In genomic region chr3:102265720-102266119, GRCh38 we compare ENCODE assay signal across 20 cellular contexts.
DNase-seq lines count a peak whose midpoint lies in the region; ATAC-seq and TF ChIP-seq lines count a peak whose summit lies in the region.
"Had no signal": no experiment of that assay in that cellular context is flagged by ENCODE, and none has a peak within 500 bp of the region (broad histone marks: within the 10 kb centered on the region; RNA-seq: fewer than 3 reads in every experiment).

No MANE protein-coding gene starts in this region.

- BruUV-seq in OCI-LY7 (replicated peaks; lab: Mats Ljungman, UMichigan), result no TSS peak

- H3K4me1 ChIP-seq in OCI-LY7 (ENCODE audit: insufficient read depth, low read length, poor library complexity, severe bottlenecking), result no peaks in the 10 kb centered on the region
- no peaks in the 10 kb centered on the region for H3K4me1 ChIP-seq in spleen
- H3K4me1 ChIP-seq: left lung, pancreas had no signal

- POLR2A ChIA-PET in OCI-LY7 (lab: Charles Lee), result interaction anchor here (0.7 to 1.1 kb wide), 2 partner anchors 27 to 171 kb away, joined by 3 to 4 read pairs; no protein-coding TSS in a partner anchor

- H3K9me2 ChIP-seq in OCI-LY7 (ENCODE audit: insufficient read depth, low read length), result no peaks in the 10 kb centered on the region

- no peak overlapping the region for H3K4me2 ChIP-seq in OCI-LY7 (ENCODE audit: low read length)

- no peak for TF ChIP-seq POLR2A in spleen (IDR thresholded peaks at IDR 0.05)

- H3K9me3 ChIP-seq in OCI-LY7 (ENCODE audit: low read length), result no peaks in the 10 kb centered on the region
- no peaks in the 10 kb centered on the region for H3K9me3 ChIP-seq in spleen
- H3K9me3 ChIP-seq: left lung, pancreas had no signal

- no peaks in the 10 kb centered on the region for H3K27me3 ChIP-seq in spleen (replicated peaks in 1 of 7)
- H3K27me3 ChIP-seq: left lung, pancreas had no signal

- H3K36me3 ChIP-seq in OCI-LY7 (ENCODE audit: insufficient read depth, low read length) (no peaks in the 10 kb centered on the region), spleen (no peaks in the 10 kb centered on the region)
- H3K36me3 ChIP-seq: left lung, pancreas, WERI-Rb-1 had no signal

- H3K79me2 ChIP-seq in OCI-LY7 (ENCODE audit: insufficient read depth, low read depth, low read length), result no peaks in the 10 kb centered on the region

- DNase-seq in OCI-LY7 (ENCODE audit: low spot score), result peak; percentile 34
- DNase-seq in activated effector memory CD4-positive, alpha-beta T cell treated with Interleukin-2 at 50 U/mL for 16 hours, result no peak
- no peak for DNase-seq in sciatic nerve (ENCODE audit: low spot score)
- no peak for DNase-seq in spleen
- DNase-seq: activated CD4-positive, alpha-beta memory T cell treated with anti-CD3 and anti-CD28 coated beads, Interleukin-2, amount 10 ng/mL, durations not matched to agents 7 days and 5 days; activated naive CD8-positive, alpha-beta T cell treated with anti-CD3 and anti-CD28 coated beads for 36 hours; activated T-cell treated with anti-CD3 and anti-CD28 coated beads, Interleukin-2, amount 50 U/mL, for 48 hours; DMS79; KG1; left lung; NCI-H446; pancreas; stimulated activated CD4-positive, alpha-beta T cell treated with anti-CD3 and anti-CD28 coated beads, Interleukin-4, amount 100 ng/mL, for 24 hours; WERI-Rb-1 had no signal

- intact Hi-C loops in OCI-LY7 (cut with micrococcal nuclease; ENCODE audit: unreplicated experiment) (no loop called here), sciatic nerve (cut with DNase I) (no loop called here), spleen (cut with DNase I; ENCODE audit: low total_unique reads) (no loop called here)

- TF ChIP-seq CTCF in OCI-LY7 (conservative IDR thresholded peaks at IDR 0.05; ENCODE audit: low read length), result no peak
- no peak for TF ChIP-seq CTCF in spleen (IDR thresholded peaks at IDR 0.05 in 8 of 11, conservative IDR thresholded peaks at IDR 0.05 in 3 of 11)

- ATAC-seq in GM18498 (IDR thresholded peaks at IDR 0.05; ENCODE audit: unreplicated experiment) (peak; percentile 50), GM21360 (IDR thresholded peaks at IDR 0.05; ENCODE audit: unreplicated experiment) (peak; percentile 75), HG02943 (IDR thresholded peaks at IDR 0.05; ENCODE audit: low read depth, unreplicated experiment) (peak; percentile 72), GM19023 (IDR thresholded peaks at IDR 0.05; ENCODE audit: unreplicated experiment) (no peak), sciatic nerve (no peak)
- ATAC-seq: left lung, pancreas had no signal

- no peak overlapping the region for H3K27ac ChIP-seq in OCI-LY7 (ENCODE audit: low read depth, low read length, poor library complexity, severe bottlenecking)
- no peak overlapping the region for H3K27ac ChIP-seq in spleen
- H3K27ac ChIP-seq: C4-2B, epithelial cell of prostate, left lung, pancreas, WERI-Rb-1 had no signal

- 48 to 71% (median 56%) methylated on average over 3 of the region's 3 CpGs for WGBS in spleen, 5 donors

- no peaks in the 10 kb centered on the region for H4K20me1 ChIP-seq in OCI-LY7 (ENCODE audit: insufficient read depth, low read length)

- no peak overlapping the region for H3K4me3 ChIP-seq in OCI-LY7 (ENCODE audit: low read depth, low read length, poor library complexity, severe bottlenecking)
- H3K4me3 ChIP-seq in spleen, result no peak overlapping the region
- H3K4me3 ChIP-seq: left lung, pancreas had no signal

- CTCF ChIA-PET in OCI-LY7 (lab: Charles Lee; ENCODE audit: unreplicated experiment), result no interaction called here

- H2AFZ ChIP-seq in OCI-LY7 (ENCODE audit: low read length), result peak overlapping the region; percentile 69; the same call in 1 of the 2 replicates

Comparison
In these comparisons a context has a peak if more than half of its experiments do, and no peak if none do; other contexts are left out.
1. ATAC-seq: peak in GM18498 (single experiment), GM21360 (single experiment) and HG02943 (single experiment); none in GM19023 (single experiment) and sciatic nerve (single experiment).